Comparison of ENCODE assay signal across 15 cellular contexts in the genomic region with DNA sequence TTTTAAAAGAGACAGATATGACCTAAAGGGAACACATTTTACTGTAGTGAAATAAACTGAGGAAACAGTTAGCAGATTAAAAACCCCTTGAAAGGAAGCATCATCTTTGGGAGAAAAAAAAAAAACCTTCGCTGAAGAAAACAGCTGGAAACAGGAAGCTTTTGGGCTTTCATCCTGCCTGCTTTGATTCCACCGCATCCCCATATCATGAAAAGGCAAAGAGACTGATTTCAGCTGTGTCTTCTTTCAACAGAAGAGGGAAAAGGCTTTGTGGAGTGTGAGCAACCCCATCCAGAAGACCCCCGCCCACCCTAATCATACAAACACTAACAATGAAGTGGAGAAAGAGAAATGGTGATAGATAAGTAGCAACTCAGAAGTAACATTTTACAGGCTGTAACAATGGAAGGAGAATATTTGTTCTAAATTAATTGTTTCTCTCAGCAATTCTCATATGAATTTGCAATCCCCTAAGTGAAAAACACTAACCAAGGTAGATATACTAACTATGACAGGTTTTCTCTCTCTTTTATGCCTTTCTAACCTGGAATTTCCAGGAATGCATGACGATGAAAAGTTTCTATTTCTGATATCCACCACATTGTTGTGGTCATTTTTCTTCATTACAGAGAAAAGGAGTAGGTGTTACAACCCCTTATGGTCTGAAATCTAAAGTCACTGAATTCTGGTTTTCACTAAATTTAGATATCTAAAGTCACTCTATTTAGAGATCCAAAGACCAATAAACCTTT.
DNase-seq lines count a peak whose midpoint lies in the region; ATAC-seq and TF ChIP-seq lines count a peak whose summit lies in the region.
"Had no signal": no experiment of that assay in that cellular context is flagged by ENCODE, and none has a peak within 500 bp of the region (broad histone marks: within the 10 kb centered on the region; RNA-seq: fewer than 3 reads in every experiment).

No MANE protein-coding gene starts in this region.

- H3K4me1 ChIP-seq in BLaER1 (peaks cover 100% of the 10 kb centered on the region), endodermal cell (ENCODE audit: control insufficient read depth, insufficient read depth, low read length) (peaks cover 14% of the 10 kb centered on the region)

- DNase-seq in M059J (ENCODE audit: low read depth) = peak; percentile 76
- peak; percentile 54 for DNase-seq in endodermal cell
- DNase-seq in nephron progenitor cell = no peak
- DNase-seq in ecto neural progenitor cell (ENCODE audit: low spot score) = no peak
- DNase-seq in mucosa of gallbladder (ENCODE audit: low spot score) = no peak
- DNase-seq: activated CD8-positive, alpha-beta memory T cell treated with anti-CD3 and anti-CD28 coated beads, Interleukin-2, amount 50 U/mL, for 4 hours; NCI-H2171; stimulated activated CD4-positive, alpha-beta T cell treated with anti-CD3 and anti-CD28 coated beads, Interleukin-4, amount 100 ng/mL, for 1 hour had no signal

- H3K4me2 ChIP-seq in BLaER1 = peak overlapping the region; percentile 48

- no peaks in the 10 kb centered on the region for H3K9me3 Mint-ChIP-seq in endodermal cell
- no peaks in the 10 kb centered on the region for H3K9me3 Mint-ChIP-seq in nephron progenitor cell

- ATAC-seq in HG03565 (IDR thresholded peaks at IDR 0.05; ENCODE audit: unreplicated experiment) = no peak
- ATAC-seq in HG02678 (IDR thresholded peaks at IDR 0.05; ENCODE audit: unreplicated experiment) = no peak
- ATAC-seq: Panc1 had no signal

- H3K4me3 Mint-ChIP-seq in endodermal cell (no peak overlapping the region), nephron progenitor cell (no peak overlapping the region)
- H3K4me3 Mint-ChIP-seq: B cell, IgD-negative memory B cell had no signal

- peak overlapping the region; percentile 38 for H3K27ac ChIP-seq in BLaER1
- peak overlapping the region; percentile 42 for H3K27ac ChIP-seq in endodermal cell (ENCODE audit: low read depth, low read length)
- H3K27ac ChIP-seq: epithelial cell of prostate had no signal

- H3K9ac ChIP-seq in BLaER1 (peak overlapping the region; percentile 17; the same call in 1 of the 2 replicates), endodermal cell (ENCODE audit: extremely low read depth, low read length, poor library complexity, severe bottlenecking) (no peak overlapping the region)

- H3K27me3 ChIP-seq in BLaER1 = no peaks in the 10 kb centered on the region
- no peaks in the 10 kb centered on the region for H3K27me3 ChIP-seq in endodermal cell (ENCODE audit: control insufficient read depth, insufficient read depth, low read length, poor library complexity, severe bottlenecking)

- WGBS in endodermal cell (ENCODE audit: insufficient coverage in 1 of 2, insufficient read length in 1 of 2), 2 experiments = 0 to 29% methylated on average over 1 to 3 of the region's 4 CpGs

- H3K9me3 ChIP-seq in BLaER1 (peaks cover 6% of the 10 kb centered on the region; the same call in 1 of the 2 replicates), endodermal cell (ENCODE audit: control insufficient read depth, low read length) (no peaks in the 10 kb centered on the region)

- H3K27me3 Mint-ChIP-seq in endodermal cell (ENCODE audit: insufficient read depth) (no peaks in the 10 kb centered on the region), nephron progenitor cell (ENCODE audit: low read depth, poor library complexity) (no peaks in the 10 kb centered on the region)
- H3K27me3 Mint-ChIP-seq: B cell, IgD-negative memory B cell had no signal

- H3K36me3 ChIP-seq in BLaER1 = peaks cover 23% of the 10 kb centered on the region
- no peaks in the 10 kb centered on the region for H3K36me3 ChIP-seq in endodermal cell (ENCODE audit: control insufficient read depth, insufficient read depth, low read length)

- H3K27ac Mint-ChIP-seq in endodermal cell = peak overlapping the region; percentile 60
- H3K27ac Mint-ChIP-seq in nephron progenitor cell = peak overlapping the region; percentile 94
- H3K27ac Mint-ChIP-seq: B cell, IgD-negative memory B cell had no signal

- H3K4me1 Mint-ChIP-seq in endodermal cell (peaks cover 22% of the 10 kb centered on the region), nephron progenitor cell (peaks cover 65% of the 10 kb centered on the region)

- peaks cover 7% of the 10 kb centered on the region for H4K20me1 ChIP-seq in BLaER1

- H3K36me3 Mint-ChIP-seq in endodermal cell (ENCODE audit: low read depth) (no peaks in the 10 kb centered on the region), nephron progenitor cell (ENCODE audit: low read depth) (peaks cover 18% of the 10 kb centered on the region)
- H3K36me3 Mint-ChIP-seq: IgD-negative memory B cell had no signal

- no peak overlapping the region for H3K4me3 ChIP-seq in BLaER1
- peak overlapping the region; percentile 21 for H3K4me3 ChIP-seq in endodermal cell (ENCODE audit: low read length)

- TF ChIP-seq CTCF in endodermal cell (conservative IDR thresholded peaks at IDR 0.05) (no peak), nephron progenitor cell (IDR thresholded peaks at IDR 0.05) (no peak)

Comparison
In these comparisons a context has a peak if more than half of its experiments do, and no peak if none do; other contexts are left out.
1. DNase-seq: peak in M059J (single experiment) and endodermal cell (single experiment); none in nephron progenitor cell (single experiment), ecto neural progenitor cell (single experiment) and mucosa of gallbladder (single experiment).